20 cellular contexts compared by ENCODE assay signal in genomic region chr1:39275836-39276507, GRCh38.
DNase-seq lines count a peak whose midpoint lies in the region; ATAC-seq, FAIRE-seq and TF ChIP-seq lines count a peak whose summit lies in the region.
"Had no signal": no experiment of that assay in that cellular context is flagged by ENCODE, and none has a peak within 500 bp of the region (broad histone marks: within the 10 kb centered on the region; RNA-seq: fewer than 3 reads in every experiment).

No MANE protein-coding gene starts in this region.

- FAIRE-seq in GM12892 (lab: Jason Lieb, UNC) (peak; percentile 60), K562 (lab: Jason Lieb, UNC) (no peak)
- FAIRE-seq: colon, H1 had no signal

- H3K27me3 ChIP-seq in CD8-positive, alpha-beta T cell (ENCODE audit: insufficient read depth, low read length) = no peaks in the 10 kb centered on the region
- no peaks in the 10 kb centered on the region for H3K27me3 ChIP-seq in K562 (ENCODE audit: control insufficient read depth in 2 of 2, insufficient read depth in 2 of 2, low read length in 2 of 2)
- no peaks in the 10 kb centered on the region for H3K27me3 ChIP-seq in effector memory CD4-positive, alpha-beta T cell (replicated peaks; ENCODE audit: control insufficient read depth, insufficient read depth, low read length, poor library complexity, severe bottlenecking)
- H3K27me3 ChIP-seq: tibial artery had no signal

- peaks cover 14% of the 10 kb centered on the region for H3K79me2 ChIP-seq in K562 (ENCODE audit: control insufficient read depth, insufficient read depth, low read length)

- H3K9me1 ChIP-seq in K562 (ENCODE audit: control insufficient read depth, insufficient read depth, low read length) = no peaks in the 10 kb centered on the region

- H3K36me3 Mint-ChIP-seq in CD8-positive, alpha-beta T cell = peaks cover 11% of the 10 kb centered on the region
- no peaks in the 10 kb centered on the region for H3K36me3 Mint-ChIP-seq in immature natural killer cell
- H3K36me3 Mint-ChIP-seq: naive B cell had no signal

- TF ChIP-seq POLR2A in GM12892 (IDR thresholded peaks at IDR 0.05; ENCODE audit: low read depth, low read length) (no peak), K562 (conservative IDR thresholded peaks at IDR 0.05) (no peak)

- TF ChIP-seq CTCF in CD8-positive, alpha-beta T cell (IDR thresholded peaks at IDR 0.05) = no peak
- no peak for TF ChIP-seq CTCF in K562 (IDR thresholded peaks at IDR 0.05 in 2 of 3, conservative IDR thresholded peaks at IDR 0.05 in 1 of 3; ENCODE audit: insufficient read depth in 2 of 3, low read depth in 1 of 3, low read length in 3 of 3)

- no peak overlapping the region for H3K4me2 ChIP-seq in K562 (ENCODE audit: insufficient read depth, low read length)

- no peaks in the 10 kb centered on the region for H3K9me3 ChIP-seq in CD8-positive, alpha-beta T cell (ENCODE audit: low read length)
- H3K9me3 ChIP-seq in K562 (replicated peaks; ENCODE audit: control insufficient read depth, insufficient read depth, low read depth, low read length) = no peaks in the 10 kb centered on the region
- no peaks in the 10 kb centered on the region for H3K9me3 ChIP-seq in effector memory CD4-positive, alpha-beta T cell (ENCODE audit: control insufficient read depth, low read length)
- H3K9me3 ChIP-seq: tibial artery had no signal

- in situ Hi-C loops in K562 (cut with MboI) = no loop called here

- H3K4me3 Mint-ChIP-seq in CD8-positive, alpha-beta T cell = no peak overlapping the region
- no peak overlapping the region for H3K4me3 Mint-ChIP-seq in immature natural killer cell
- H3K4me3 Mint-ChIP-seq: T-helper 2 cell treated with Interferon-gamma antibody and Interleukin-4, amounts not matched to agents 5 μg/mL and 100 μg/mL, for 36 hours had no signal

- no peaks in the 10 kb centered on the region for H3K36me3 ChIP-seq in CD8-positive, alpha-beta T cell (ENCODE audit: insufficient read depth, low read length)
- H3K36me3 ChIP-seq in K562 (ENCODE audit: control insufficient read depth, insufficient read depth, low read length) = no peaks in the 10 kb centered on the region
- H3K36me3 ChIP-seq in effector memory CD4-positive, alpha-beta T cell (ENCODE audit: control insufficient read depth, insufficient read depth, low read length) = no peaks in the 10 kb centered on the region
- H3K36me3 ChIP-seq: tibial artery had no signal

- TF ChIP-seq RAD21 in K562 (CRISPR knock-in tag; conservative IDR thresholded peaks at IDR 0.05 in 1 of 2, IDR thresholded peaks at IDR 0.05 in 1 of 2) = no peak

- no peaks in the 10 kb centered on the region for H3K27me3 Mint-ChIP-seq in CD8-positive, alpha-beta T cell (ENCODE audit: low read depth)
- H3K27me3 Mint-ChIP-seq in immature natural killer cell (ENCODE audit: low read depth in 3 of 3) = no peaks in the 10 kb centered on the region
- H3K27me3 Mint-ChIP-seq: naive B cell had no signal

- no peak overlapping the region for H3K9ac ChIP-seq in K562 (ENCODE audit: insufficient read depth in 1 of 2, low read depth in 2 of 2, low read length in 2 of 2)

- H3K27ac ChIP-seq in CD8-positive, alpha-beta T cell (ENCODE audit: low read depth, low read length) = no peak overlapping the region
- no peak overlapping the region for H3K27ac ChIP-seq in K562 (ENCODE audit: extremely low read depth, low read depth, low read length)
- H3K27ac ChIP-seq in effector memory CD4-positive, alpha-beta T cell (ENCODE audit: insufficient read depth, low read length, poor library complexity, severe bottlenecking) = no peak overlapping the region

- POLR2A ChIA-PET in CD8-positive, alpha-beta T cell (lab: Charles Lee) = interaction anchor here (0.5 to 1.8 kb wide), 4 partner anchors 8 to 137 kb away, joined by 3 to 4 read pairs (median 4); no protein-coding TSS in a partner anchor
- POLR2A ChIA-PET in K562 (lab: Yijun Ruan, JAX) = interaction anchor here (0.6 to 1.0 kb wide), 3 partner anchors 10 to 232 kb away, joined by 3 to 5 read pairs (median 3); no protein-coding TSS in a partner anchor

- ATAC-seq in CD8-positive, alpha-beta T cell = no peak
- ATAC-seq in K562 = no peak
- ATAC-seq: activated CD4-positive, CD25-positive, alpha-beta regulatory T cell treated with anti-CD3 and anti-CD28 coated beads, Interleukin-2, amount 50 U/mL, for 24 hours had no signal

- no peak for TF ChIP-seq EP300 in K562 (IDR thresholded peaks at IDR 0.05; ENCODE audit: low read length)

- no peak overlapping the region for H2AFZ ChIP-seq in K562 (ENCODE audit: low read depth, low read length)

- peaks cover 61% of the 10 kb centered on the region for H3K4me1 Mint-ChIP-seq in CD8-positive, alpha-beta T cell (ENCODE audit: low read depth)
- H3K4me1 Mint-ChIP-seq in immature natural killer cell = peaks cover 61 to 78% of the 10 kb centered on the region in 2 donors

- H3K4me3 ChIP-seq in CD8-positive, alpha-beta T cell (ENCODE audit: low read depth, low read length) = no peak overlapping the region
- H3K4me3 ChIP-seq in K562 = no peak overlapping the region
- no peak overlapping the region for H3K4me3 ChIP-seq in effector memory CD4-positive, alpha-beta T cell (ENCODE audit: insufficient read depth, low read depth, low read length, poor library complexity, severe bottlenecking)
- H3K4me3 ChIP-seq: tibial artery had no signal

- DNase-seq in CD8-positive, alpha-beta T cell = no peak
- DNase-seq in GM12892 (ENCODE audit: insufficient read length) (no peak), K562 (ENCODE audit: extremely low read depth in 1 of 4, low spot score in 3 of 4) (peak in 1 of 4 experiments; percentile 18), immature natural killer cell (no peak), NCI-H1417 (lab: John Stamatoyannopoulos, UW) (no peak), NCI-H1048 (lab: John Stamatoyannopoulos, UW) (no peak)
- DNase-seq in effector memory CD4-positive, alpha-beta T cell = no peak
- no peak for DNase-seq in activated CD4-positive, alpha-beta T cell treated with anti-CD3 and anti-CD28 coated beads, Interleukin-2, amount 50 U/mL, for 1 hour
- DNase-seq: activated effector memory CD4-positive, alpha-beta T cell treated with Interleukin-2 at 50 U/mL for 16 hours; anterior cingulate cortex; KG1; naive B cell; NCI-H1105 treated with DMSO at 0.1 percent for 48 hours; posterior cingulate gyrus; SHP77; tibial artery had no signal

- BruUV-seq in K562 (replicated peaks; lab: Mats Ljungman, UMichigan) = no TSS peak

- H3K9me3 Mint-ChIP-seq in CD8-positive, alpha-beta T cell = no peaks in the 10 kb centered on the region
- no peaks in the 10 kb centered on the region for H3K9me3 Mint-ChIP-seq in immature natural killer cell
- H3K9me3 Mint-ChIP-seq: naive B cell; T-helper 2 cell treated with Interferon-gamma antibody and Interleukin-4, amounts not matched to agents 5 μg/mL and 100 μg/mL, for 36 hours had no signal

- intact Hi-C loops in CD8-positive, alpha-beta T cell (cut with DNase I, micrococcal nuclease) = no loop called here
- intact Hi-C loops in K562 (cut with micrococcal nuclease) = no loop called here

- CTCF ChIA-PET in CD8-positive, alpha-beta T cell (lab: Charles Lee) = interaction anchor here (0.5 to 6.3 kb wide), 5 partner anchors 11 to 92 kb away, joined by 3 to 32 read pairs (median 3); no protein-coding TSS in a partner anchor
- CTCF ChIA-PET in K562 (lab: Yijun Ruan, JAX; ENCODE audit: low intra/inter-chr PET ratio) = no interaction called here

- H4K20me1 ChIP-seq in K562 (replicated peaks; ENCODE audit: control insufficient read depth, insufficient read depth, low read length) = peaks cover 6% of the 10 kb centered on the region; the same call in 1 of the 2 replicates

- H3K4me1 ChIP-seq in CD8-positive, alpha-beta T cell (ENCODE audit: insufficient read depth, low read length) = peaks cover 10% of the 10 kb centered on the region
- peaks cover 16 to 29% of the 10 kb centered on the region in 2 experiments for H3K4me1 ChIP-seq in K562 (replicated peaks in 1 of 2; ENCODE audit: control insufficient read depth in 2 of 2, insufficient read depth in 2 of 2, low read length in 2 of 2)
- H3K4me1 ChIP-seq in effector memory CD4-positive, alpha-beta T cell (ENCODE audit: control insufficient read depth, insufficient read depth, low read length, poor library complexity, severe bottlenecking) = peaks cover 20% of the 10 kb centered on the region

- WGBS in K562 (ENCODE audit: insufficient coverage, low coverage, missing lambda C conversion rate) = 25% methylated on average over 6 of the region's 6 CpGs

- peak overlapping the region; percentile 57 for H3K27ac Mint-ChIP-seq in CD8-positive, alpha-beta T cell
- H3K27ac Mint-ChIP-seq in immature natural killer cell = peak overlapping the region in 4 of 6 donors; percentile 19 to 62 (median 36)
- H3K27ac Mint-ChIP-seq: T-helper 2 cell treated with Interferon-gamma antibody and Interleukin-4, amounts not matched to agents 5 μg/mL and 100 μg/mL, for 36 hours had no signal

TF ChIP-seq in K562, 482 proteins besides CTCF, POLR2A, EP300 and RAD21 (continues in another document):
- peak; percentile 53; the same call in 1 of the 2 replicates for TF ChIP-seq SOX6 (IDR thresholded peaks at IDR 0.05)
- TF ChIP-seq ZNF253 (CRISPR knock-in tag; conservative IDR thresholded peaks at IDR 0.05) = no peak
- no peak for TF ChIP-seq CREB3L1 (IDR thresholded peaks at IDR 0.05; ENCODE audit: borderline replicate concordance, low read depth)
- no peak for TF ChIP-seq ZC3H4 (CRISPR knock-in tag; IDR thresholded peaks at IDR 0.05; ENCODE audit: borderline replicate concordance)
- TF ChIP-seq U2AF2 (optimal IDR thresholded peaks at IDR 0.05; ENCODE audit: low read depth, low read length) = no peak
- TF ChIP-seq KLF1 (tag; IDR thresholded peaks at IDR 0.05) = no peak
- no peak for TF ChIP-seq DACH1 (IDR thresholded peaks at IDR 0.05; ENCODE audit: partially characterized antibody)
